Comparison of ENCODE assay signal across 10 cellular contexts in the genomic region with DNA sequence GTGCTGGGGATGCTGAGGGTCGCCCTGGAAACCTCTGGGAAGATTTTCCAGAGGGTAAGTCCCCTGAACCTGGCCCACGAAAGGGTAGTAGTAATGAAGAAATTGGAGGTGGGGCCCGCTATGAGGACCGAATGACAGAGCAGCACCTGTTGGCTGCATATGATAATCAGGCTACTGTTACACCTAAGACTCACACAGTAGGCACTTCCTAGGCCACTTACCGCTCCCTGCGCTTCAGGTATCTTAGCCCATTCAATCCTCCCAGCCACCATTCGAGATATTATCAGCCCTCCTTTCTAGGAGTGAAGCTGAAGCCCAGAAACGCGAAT. TPM values are rescaled to one million over a fixed set of nuclear protein-coding genes. Genes with fewer than 3 reads are reported as not detected.
DNase-seq lines count a peak whose midpoint lies in the region; ATAC-seq and TF ChIP-seq lines count a peak whose summit lies in the region.
"Had no signal": no experiment of that assay in that cellular context is flagged by ENCODE, and none has a peak within 500 bp of the region (broad histone marks: within the 10 kb centered on the region; RNA-seq: fewer than 3 reads in every experiment).

No MANE protein-coding gene starts in this region.

- no peak; the same call in 1 of the 2 replicates for TF ChIP-seq CTCF in HFFc6 (IDR thresholded peaks at IDR 0.05)

- no peaks in the 10 kb centered on the region for H3K36me3 Mint-ChIP-seq in stimulated activated naive CD8-positive, alpha-beta T cell treated with anti-CD3 and anti-CD28 coated beads, Interleukin-15, Interleukin-2, amounts not matched to agents 100 ng/mL and 50 ng/mL, for 24 hours (ENCODE audit: low read depth)
- H3K36me3 Mint-ChIP-seq in HFFc6 (ENCODE audit: low read depth), result no peaks in the 10 kb centered on the region

- H3K27me3 Mint-ChIP-seq in stimulated activated naive CD8-positive, alpha-beta T cell treated with anti-CD3 and anti-CD28 coated beads, Interleukin-15, Interleukin-2, amounts not matched to agents 100 ng/mL and 50 ng/mL, for 24 hours, result no peaks in the 10 kb centered on the region
- peaks cover under 1% of the 10 kb centered on the region; the same call in 1 of the 2 replicates for H3K27me3 Mint-ChIP-seq in HFFc6 (ENCODE audit: insufficient read depth)

- peak overlapping the region; percentile 63 for H3K4me3 ChIP-seq in SK-N-MC
- H3K4me3 ChIP-seq in iPS-20b (ENCODE audit: low read length), result peak overlapping the region; percentile 56
- H3K4me3 ChIP-seq: SJSA1 had no signal

- no peak overlapping the region for H3K9ac ChIP-seq in SK-N-MC (ENCODE audit: insufficient read length)
- peak overlapping the region; percentile 62 for H3K9ac ChIP-seq in iPS-20b (ENCODE audit: low read depth, low read length)

- peaks cover 37% of the 10 kb centered on the region for H3K4me1 Mint-ChIP-seq in stimulated activated naive CD8-positive, alpha-beta T cell treated with anti-CD3 and anti-CD28 coated beads, Interleukin-15, Interleukin-2, amounts not matched to agents 100 ng/mL and 50 ng/mL, for 24 hours (ENCODE audit: low read depth)
- H3K4me1 Mint-ChIP-seq in HFFc6 (ENCODE audit: low read depth), result peaks cover 30% of the 10 kb centered on the region

- H3K9me3 ChIP-seq in SK-N-MC (ENCODE audit: low read depth, low read length) (no peaks in the 10 kb centered on the region), iPS-20b (ENCODE audit: insufficient read depth, low read depth, low read length) (no peaks in the 10 kb centered on the region)
- H3K9me3 ChIP-seq: esophagus squamous epithelium, SJSA1 had no signal

- H3K36me3 ChIP-seq in SK-N-MC (ENCODE audit: insufficient read depth, low read length), result no peaks in the 10 kb centered on the region
- H3K36me3 ChIP-seq in iPS-20b (ENCODE audit: insufficient read depth, low read depth, low read length), result no peaks in the 10 kb centered on the region
- H3K36me3 ChIP-seq: esophagus squamous epithelium, SJSA1 had no signal

- H3K4me1 ChIP-seq in iPS-20b (ENCODE audit: insufficient read depth, low read length), result peaks cover 18% of the 10 kb centered on the region; the same call in 1 of the 2 replicates

- no peak overlapping the region for H3K27ac Mint-ChIP-seq in stimulated activated naive CD8-positive, alpha-beta T cell treated with anti-CD3 and anti-CD28 coated beads, Interleukin-15, Interleukin-2, amounts not matched to agents 100 ng/mL and 50 ng/mL, for 24 hours
- H3K27ac Mint-ChIP-seq in HFFc6, result no peak overlapping the region

- no peak for ATAC-seq in stimulated activated naive CD8-positive, alpha-beta T cell treated with anti-CD3 and anti-CD28 coated beads, Interleukin-15, Interleukin-2, amounts not matched to agents 100 U/mL and 50 U/mL, for 24 hours
- no peak for ATAC-seq in GM19324 (IDR thresholded peaks at IDR 0.05; ENCODE audit: low FRiP score, unreplicated experiment)

- no peaks in the 10 kb centered on the region for H3K9me3 Mint-ChIP-seq in stimulated activated naive CD8-positive, alpha-beta T cell treated with anti-CD3 and anti-CD28 coated beads, Interleukin-15, Interleukin-2, amounts not matched to agents 100 ng/mL and 50 ng/mL, for 24 hours
- no peaks in the 10 kb centered on the region for H3K9me3 Mint-ChIP-seq in HFFc6

- H3K27ac ChIP-seq in SK-N-MC (no peak overlapping the region), iPS-20b (ENCODE audit: low read length) (peak overlapping the region; percentile 73)
- H3K27ac ChIP-seq: SJSA1 had no signal

- no peak for DNase-seq in stimulated activated naive CD8-positive, alpha-beta T cell treated with anti-CD3 and anti-CD28 coated beads, Interleukin-15, Interleukin-2, amounts not matched to agents 100 U/mL and 50 U/mL, for 24 hours
- no peak for DNase-seq in SK-N-MC (ENCODE audit: low read depth, low spot score)
- DNase-seq in NCI-H2029 (lab: John Stamatoyannopoulos, UW), result no peak
- DNase-seq in HFFc6, result no peak
- no peak for DNase-seq in NK-92 (lab: John Stamatoyannopoulos, UW; ENCODE audit: unreplicated experiment)

- peak overlapping the region; percentile 53 for H3K4me3 Mint-ChIP-seq in stimulated activated naive CD8-positive, alpha-beta T cell treated with anti-CD3 and anti-CD28 coated beads, Interleukin-15, Interleukin-2, amounts not matched to agents 100 ng/mL and 50 ng/mL, for 24 hours
- no peak overlapping the region; the same call in 1 of the 2 replicates for H3K4me3 Mint-ChIP-seq in HFFc6

- no peaks in the 10 kb centered on the region for H3K27me3 ChIP-seq in iPS-20b (ENCODE audit: insufficient read depth, low read length)
- H3K27me3 ChIP-seq: esophagus squamous epithelium, SJSA1 had no signal

RNA-seq across cellular contexts. Expression of a gene that starts 4.3 kb away (rescaled TPM):
- 10 to 100 TPM; 15.3 to 21.0 (median 19.1) TPM for total RNA-seq in HFFc6 (2021; fragmentation: NEBNext Ultra II Directional; extraction: Animal tissue kit (Norgen Biotek cat#: 25700))

RNA-seq across cellular contexts. Expression of a gene that starts 23.7 kb away (rescaled TPM):
- not detected for total RNA-seq in HFFc6 (2021; fragmentation: NEBNext Ultra II Directional; extraction: Animal tissue kit (Norgen Biotek cat#: 25700))
- total RNA-seq: SJSA1 had no signal

RNA-seq across cellular contexts. Expression of a gene that starts 29.5 kb away (rescaled TPM):
- 1 to 10 TPM in 5 of 6 experiments, under 1 TPM in 1; 0.96 to 4.1 (median 1.2) TPM for total RNA-seq in HFFc6 (2021; fragmentation: NEBNext Ultra II Directional; extraction: Animal tissue kit (Norgen Biotek cat#: 25700))
- total RNA-seq: SJSA1 had no signal

RNA-seq across cellular contexts. Expression of a gene that starts 31.5 kb away (rescaled TPM):
- 1 to 10 TPM; 3.9 to 7.2 (median 5.3) TPM for total RNA-seq in HFFc6 (2021; fragmentation: NEBNext Ultra II Directional; extraction: Animal tissue kit (Norgen Biotek cat#: 25700))
